ENCODE assay signal across 8 cellular contexts in genomic region chr3:73056365-73057150, GRCh38. TPM values are rescaled to one million over a fixed set of nuclear protein-coding genes. Genes with fewer than 3 reads are reported as not detected.
DNase-seq lines count a peak whose midpoint lies in the region; ATAC-seq and TF ChIP-seq lines count a peak whose summit lies in the region.

No MANE protein-coding gene starts in this region.

- DNase-seq in BJ (ENCODE audit: low read depth) (no peak), HCEC 1CT (peak; percentile 42), foreskin keratinocyte (no peak), sigmoid colon (no peak), MV-4-11 (lab: John Stamatoyannopoulos, UW) (no peak)
- no peak for DNase-seq in activated CD4-positive, alpha-beta T cell treated with anti-CD3 and anti-CD28 coated beads for 4 hours

- no peaks in the 10 kb centered on the region for H3K9me3 ChIP-seq in sigmoid colon

- H3K4me1 ChIP-seq in foreskin keratinocyte (peaks cover 21% of the 10 kb centered on the region), sigmoid colon (peaks cover 0 to 36% (median 18%) of the 10 kb centered on the region in 4 donors)

- no peak for TF ChIP-seq EP300 in sigmoid colon (IDR thresholded peaks at IDR 0.05)

- 4 to 20% methylated on average over 3 of the region's 3 CpGs for WGBS in sigmoid colon, 2 donors

- no peak for TF ChIP-seq POLR2A in sigmoid colon (IDR thresholded peaks at IDR 0.05)

- peak overlapping the region; percentile 4 for H3K27ac ChIP-seq in foreskin keratinocyte
- H3K27ac ChIP-seq in sigmoid colon: peak overlapping the region in 1 of 4 donors; percentile 21

- intact Hi-C loops in sigmoid colon (cut with DNase I): loop anchor here (1.0 to 5.0 kb wide), 3 partner anchors 59 to 209 kb away; partner anchors contain the start of genes PPP4R2 and SHQ1

- H3K4me3 ChIP-seq in BJ (ENCODE audit: low read depth, low read length) (no peak overlapping the region), sigmoid colon (no peak overlapping the region)

- ATAC-seq in SK-N-SH treated with all-trans-retinoic acid at 6 μM for 48 hours: peak; percentile 67
- peak; percentile 38 for ATAC-seq in foreskin keratinocyte
- no peak for ATAC-seq in HG02840 (IDR thresholded peaks at IDR 0.05; ENCODE audit: low FRiP score, unreplicated experiment)

- TF ChIP-seq CTCF in BJ (IDR thresholded peaks at IDR 0.05; ENCODE audit: insufficient read depth, low read depth, low read length): peak; percentile 45
- TF ChIP-seq CTCF in foreskin keratinocyte (conservative IDR thresholded peaks at IDR 0.05): peak; percentile 74
- peak; percentile 22 to 52 (median 42) for TF ChIP-seq CTCF in sigmoid colon (IDR thresholded peaks at IDR 0.05)

- POLR2A ChIA-PET in BJ (lab: Charles Lee): interaction anchor here (0.6 kb wide), 1 partner anchor 14 kb away, joined by 5 read pairs; no protein-coding TSS in a partner anchor

- CTCF ChIA-PET in BJ (lab: Yijun Ruan, JAX): interaction anchor here (0.7 to 4.5 kb wide), 17 partner anchors 11 to 234 kb away, joined by 3 to 24 read pairs (median 4); partner anchors contain the start of genes GXYLT2, PPP4R2 and SHQ1

- no peaks in the 10 kb centered on the region for H3K27me3 ChIP-seq in BJ (ENCODE audit: control insufficient read depth, insufficient read depth, low read length)
- H3K27me3 ChIP-seq in foreskin keratinocyte: no peaks in the 10 kb centered on the region
- H3K27me3 ChIP-seq in sigmoid colon: no peaks in the 10 kb centered on the region

- H3K36me3 ChIP-seq in BJ (ENCODE audit: control insufficient read depth, insufficient read depth, low read length) (no peaks in the 10 kb centered on the region), sigmoid colon (peaks cover 0 to under 1% (median 0%) of the 10 kb centered on the region in 4 donors)

TF ChIP-seq in SK-N-SH treated with all-trans-retinoic acid at 6 μM for 48 hours, 23 proteins besides CTCF, POLR2A, EP300 and RAD21:
- TF ChIP-seq SNAI2 (CRISPR knock-in tag; IDR thresholded peaks at IDR 0.05) (no peak), ARNTL (CRISPR knock-in tag; IDR thresholded peaks at IDR 0.05; ENCODE audit: borderline replicate concordance, low read depth) (no peak), TOX (CRISPR knock-in tag; IDR thresholded peaks at IDR 0.05; ENCODE audit: borderline replicate concordance) (no peak), PPARA (CRISPR knock-in tag; IDR thresholded peaks at IDR 0.05; ENCODE audit: borderline replicate concordance) (no peak), CSDC2 (CRISPR knock-in tag; IDR thresholded peaks at IDR 0.05) (no peak), ESRRG (CRISPR knock-in tag; IDR thresholded peaks at IDR 0.05) (no peak), ZNF8 (CRISPR knock-in tag; IDR thresholded peaks at IDR 0.05) (no peak), TCF4 (CRISPR knock-in tag; IDR thresholded peaks at IDR 0.05; ENCODE audit: borderline replicate concordance) (no peak), ZNF70 (CRISPR knock-in tag; IDR thresholded peaks at IDR 0.05) (no peak), CREB5 (CRISPR knock-in tag; IDR thresholded peaks at IDR 0.05; ENCODE audit: low read depth) (no peak)

RNA-seq across cellular contexts. Expression of gene EBLN2, which starts 4.9 kb away (rescaled TPM):
- polyA plus RNA-seq in BJ (2011; rRNA removed): 1.0 and 2.5 TPM in 2 replicates
- 3.6 and 4.8 TPM in 2 replicates for polyA minus RNA-seq in BJ (2011; rRNA and poly(A)+ RNA removed)
- 1.9 and 2.0 TPM in 2 replicates for total RNA-seq in foreskin keratinocyte
- 0.06 TPM in 2 replicates for polyA plus RNA-seq in foreskin keratinocyte
- 10 to 100 TPM in 1 of 4 donors, 1 to 10 TPM in 3; 2.9 to 14.7 (median 5.7) TPM for total RNA-seq in sigmoid colon
- polyA plus RNA-seq in sigmoid colon: 1 to 10 TPM in 1 of 3 donors, not detected in 2; 1.1 TPM

RNA-seq across cellular contexts. Expression of gene PPP4R2, which starts 59.9 kb away (rescaled TPM):
- polyA plus RNA-seq in BJ (2011; rRNA removed) (9.8 and 30.2 TPM in 2 replicates), foreskin keratinocyte (11.5 and 13.1 TPM in 2 replicates), sigmoid colon (10 to 100 TPM; 20.3 to 34.0 (median 21.0) TPM)
- 4.4 and 8.5 TPM in 2 replicates for polyA minus RNA-seq in BJ (2011; rRNA and poly(A)+ RNA removed)
- total RNA-seq in foreskin keratinocyte (47.3 and 48.6 TPM in 2 replicates), sigmoid colon (10 to 100 TPM; 28.8 to 53.2 (median 38.3) TPM)
